In genomic region chr4:80197132-80197573, GRCh38 we compare ENCODE assay signal across 8 cellular contexts. TPM values are rescaled to one million over a fixed set of nuclear protein-coding genes. Genes with fewer than 3 reads are reported as not detected.
DNase-seq lines count a peak whose midpoint lies in the region; ATAC-seq lines count a peak whose summit lies in the region.

Gene PRDM8 (plus strand): TSS chr4:80197503. CDS start chr4:80200081, 2,578 bp downstream.

- no peak within 1 kb of the TSS for H3K27ac Mint-ChIP-seq in stimulated activated effector memory CD8-positive, alpha-beta T cell treated with anti-CD3 and anti-CD28 coated beads, Interleukin-12 subunit alpha, Interleukin-12 subunit beta, amount 100 ng/mL, for 72 hours

- no peak for DNase-seq in NCI-H460 (ENCODE audit: extremely low read depth, low read depth)
- DNase-seq in adipocyte (ENCODE audit: low read depth): peak; percentile 51
- no peak for DNase-seq in stimulated activated effector memory CD8-positive, alpha-beta T cell treated with anti-CD3 and anti-CD28 coated beads, Interleukin-12 subunit alpha, Interleukin-12 subunit beta, amount 100 ng/mL, for 72 hours (ENCODE audit: low spot score in 2 of 2)
- no peak for DNase-seq in MV-4-11 (lab: John Stamatoyannopoulos, UW)
- no peak for DNase-seq in NCI-H2029 (lab: John Stamatoyannopoulos, UW)
- no peak for DNase-seq in NCI-H2029 treated with DMSO at 0.1 percent for 48 hours (lab: John Stamatoyannopoulos, UW)

- H3K9me3 ChIP-seq in adipocyte (ENCODE audit: control insufficient read depth, low read length) (no peaks in the 10 kb centered on the region), iPS-18c (ENCODE audit: control insufficient read depth, insufficient read depth, low read length) (no peaks in the 10 kb centered on the region)

- peaks cover 12% of the 10 kb centered on the region for H3K4me1 ChIP-seq in adipocyte (ENCODE audit: control insufficient read depth, insufficient read depth, low read length)

- H3K4me1 Mint-ChIP-seq in stimulated activated effector memory CD8-positive, alpha-beta T cell treated with anti-CD3 and anti-CD28 coated beads, Interleukin-12 subunit alpha, Interleukin-12 subunit beta, amount 100 ng/mL, for 72 hours: peaks cover 45% of the 10 kb centered on the region

- ATAC-seq in stimulated activated effector memory CD8-positive, alpha-beta T cell treated with anti-CD3 and anti-CD28 coated beads, Interleukin-12 subunit alpha, Interleukin-12 subunit beta, amount 100 ng/mL, for 72 hours: peak; percentile 33

- no peaks in the 10 kb centered on the region for H3K36me3 ChIP-seq in adipocyte (ENCODE audit: control insufficient read depth, insufficient read depth, low read length, severe bottlenecking)

- H3K4me3 ChIP-seq in GM08714 (ENCODE audit: low read length) (peak within 1 kb of the TSS; percentile 11), adipocyte (ENCODE audit: low read length) (peak within 1 kb of the TSS; percentile 64), iPS-18c (ENCODE audit: insufficient read depth, low read depth, low read length) (peak within 1 kb of the TSS; percentile 42)

- peak within 1 kb of the TSS; percentile 6 for H3K9ac ChIP-seq in adipocyte (ENCODE audit: low read length)

- H3K36me3 Mint-ChIP-seq in stimulated activated effector memory CD8-positive, alpha-beta T cell treated with anti-CD3 and anti-CD28 coated beads, Interleukin-12 subunit alpha, Interleukin-12 subunit beta, amount 100 ng/mL, for 72 hours: peaks cover 6% of the 10 kb centered on the region

- no peaks in the 10 kb centered on the region for H3K9me3 Mint-ChIP-seq in stimulated activated effector memory CD8-positive, alpha-beta T cell treated with anti-CD3 and anti-CD28 coated beads, Interleukin-12 subunit alpha, Interleukin-12 subunit beta, amount 100 ng/mL, for 72 hours

- no peaks in the 10 kb centered on the region for H3K27me3 ChIP-seq in adipocyte (replicated peaks; ENCODE audit: control insufficient read depth, insufficient read depth, low read length)

- H3K4me3 Mint-ChIP-seq in stimulated activated effector memory CD8-positive, alpha-beta T cell treated with anti-CD3 and anti-CD28 coated beads, Interleukin-12 subunit alpha, Interleukin-12 subunit beta, amount 100 ng/mL, for 72 hours: peak within 1 kb of the TSS; percentile 54

RNA-seq across cellular contexts. Expression of gene PRDM8, which starts in this region (rescaled TPM):
- 10.2 and 10.4 TPM in 2 replicates for total RNA-seq in NCI-H460 (2014; rRNA removed; shearing (Covaris generic))
- 13.5 and 19.5 TPM in 2 replicates for polyA plus RNA-seq in NCI-H460 (2014; cell fraction: nucleus; rRNA removed)

Comparison
In these comparisons a context has a peak if more than half of its experiments do, and no peak if none do; other contexts are left out.
1. H3K4me3 ChIP-seq: peak in every context shown above with its lines; median percentile 64 in adipocyte; 42 in iPS-18c; 11 in GM08714.